ENCODE assay signal across 2 cellular contexts in genomic region chr5:127820910-127821553, GRCh38.
TF ChIP-seq lines count a peak whose summit lies in the region.

No MANE protein-coding gene starts in this region.

TF ChIP-seq in IMR-90, 13 proteins besides CTCF, POLR2A, EP300 and RAD21 (continued from another document):
- TF ChIP-seq ELK1 (IDR thresholded peaks at IDR 0.05; ENCODE audit: borderline replicate concordance, low read depth, low read length) (no peak), RCOR1 (IDR thresholded peaks at IDR 0.05; ENCODE audit: insufficient replicate concordance, low read length) (no peak), BHLHE40 (IDR thresholded peaks at IDR 0.05; ENCODE audit: low read depth, low read length) (no peak), CEBPB (IDR thresholded peaks at IDR 0.05; ENCODE audit: low read depth, low read length) (no peak), RFX5 (IDR thresholded peaks at IDR 0.05; ENCODE audit: low read depth, low read length) (no peak), MXI1 (IDR thresholded peaks at IDR 0.05; ENCODE audit: borderline replicate concordance, low read depth, low read length) (no peak), FOS (IDR thresholded peaks at IDR 0.05; ENCODE audit: low read depth, low read length) (no peak)

TF ChIP-seq in HepG2, 621 proteins besides CTCF, POLR2A, EP300 and RAD21 (continued from another document):
- no peak for TF ChIP-seq TFAP4 (IDR thresholded peaks at IDR 0.05; ENCODE audit: borderline replicate concordance, low read depth)
- no peak for TF ChIP-seq ZNF605 (CRISPR knock-in tag; IDR thresholded peaks at IDR 0.05)
- TF ChIP-seq HOXA7 (CRISPR knock-in tag; IDR thresholded peaks at IDR 0.05) = no peak
- no peak for TF ChIP-seq ZNF510 (CRISPR knock-in tag; IDR thresholded peaks at IDR 0.05; ENCODE audit: low read depth)
- TF ChIP-seq SRSF1 (optimal IDR thresholded peaks at IDR 0.05; ENCODE audit: low read depth, low read length) = no peak
